In the genomic region with DNA sequence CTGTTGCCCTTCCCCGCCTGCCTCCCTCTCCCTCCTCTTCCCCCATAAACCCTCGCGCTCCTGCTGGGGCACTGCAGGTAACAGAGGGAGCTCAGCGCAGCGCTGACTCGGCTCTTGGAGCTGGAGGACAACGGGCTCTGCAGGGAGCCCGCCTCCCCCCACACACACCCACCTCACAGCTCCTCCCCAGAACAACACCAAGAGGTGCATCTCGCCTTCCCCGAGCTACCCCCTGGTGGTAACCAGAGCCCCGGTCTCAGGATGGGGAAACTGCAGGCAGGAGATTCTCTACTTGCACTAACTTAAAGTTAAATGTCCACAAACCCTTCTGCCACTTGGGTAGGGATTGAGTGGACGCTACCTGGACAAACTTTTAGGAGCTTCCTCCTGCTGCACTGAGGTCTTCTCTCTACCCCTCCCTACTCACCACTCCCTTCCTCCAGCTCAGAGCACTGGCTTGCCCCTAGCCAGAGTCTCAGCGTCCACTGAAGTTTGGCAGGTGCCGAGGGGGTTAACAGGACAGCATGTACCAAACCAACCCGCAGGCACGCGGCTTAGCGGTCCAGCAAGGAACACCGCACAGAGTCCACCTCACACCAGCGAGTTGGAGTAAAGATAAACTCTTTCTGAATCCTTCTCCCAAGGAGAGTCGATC, we compare ENCODE assay signal across 12 cellular contexts. TPM values are rescaled to one million over a fixed set of nuclear protein-coding genes. Genes with fewer than 3 reads are reported as not detected.
DNase-seq lines count a peak whose midpoint lies in the region; ATAC-seq and TF ChIP-seq lines count a peak whose summit lies in the region.
"Had no signal": no experiment of that assay in that cellular context is flagged by ENCODE, and none has a peak within 500 bp of the region (broad histone marks: within the 10 kb centered on the region; RNA-seq: fewer than 3 reads in every experiment).

No MANE protein-coding gene starts in this region.

- no peaks in the 10 kb centered on the region for H3K4me1 ChIP-seq in osteoblast (ENCODE audit: insufficient read depth, low read length)

- H3K36me3 ChIP-seq in osteoblast (ENCODE audit: insufficient read depth, low read length) = no peaks in the 10 kb centered on the region

- no peak overlapping the region for H3K4me2 ChIP-seq in osteoblast (ENCODE audit: insufficient read depth, low read length)

- peaks cover 73% of the 10 kb centered on the region for H3K27me3 ChIP-seq in osteoblast (ENCODE audit: insufficient read depth, low read length)

- no peak for ATAC-seq in HG03108 (IDR thresholded peaks at IDR 0.05; ENCODE audit: unreplicated experiment)

- H3K9me3 ChIP-seq in osteoblast (ENCODE audit: low read depth, low read length) = no peaks in the 10 kb centered on the region

- H2AFZ ChIP-seq in osteoblast (ENCODE audit: low read length) = no peak overlapping the region

- H3K79me2 ChIP-seq in osteoblast (ENCODE audit: insufficient read depth, low read length) = no peaks in the 10 kb centered on the region

- no peak for TF ChIP-seq CTCF in osteoblast (IDR thresholded peaks at IDR 0.05; ENCODE audit: extremely low read depth, low read depth, low read length)

- DNase-seq in activated CD4-positive, alpha-beta T cell treated with anti-CD3 and anti-CD28 coated beads for 48 hours = peak; percentile 41
- DNase-seq in activated CD4-positive, alpha-beta T cell treated with anti-CD3 and anti-CD28 coated beads for 1 hour = no peak
- DNase-seq in NCI-H146 treated with DMSO at 0.1 percent for 48 hours (lab: John Stamatoyannopoulos, UW; ENCODE audit: unreplicated experiment) = peak; percentile 7
- peak; percentile 3 for DNase-seq in central memory CD4-positive, alpha-beta T cell
- DNase-seq in osteoblast (ENCODE audit: insufficient read length, low spot score, missing footprints) = peak; percentile 44
- no peak for DNase-seq in OCI-M1 (lab: John Stamatoyannopoulos, UW)
- no peak for DNase-seq in HCEC 1CT
- DNase-seq: NCI-H1105 treated with DMSO at 0.1 percent for 48 hours, occipital lobe had no signal

- no peaks in the 10 kb centered on the region for H4K20me1 ChIP-seq in osteoblast (ENCODE audit: insufficient read depth, low read length)

- no peak overlapping the region for H3K27ac ChIP-seq in osteoblast (ENCODE audit: low read depth, low read length)

- H3K4me3 ChIP-seq in osteoblast (ENCODE audit: insufficient read depth, low read length) = no peak overlapping the region

RNA-seq across cellular contexts. Expression of gene SCN4B, which starts 4.0 kb away (rescaled TPM):
- under 0.01 and 0.36 TPM in 2 replicates for total RNA-seq in osteoblast
- total RNA-seq: fibroblast of villous mesenchyme had no signal

RNA-seq across cellular contexts. Expression of gene SCN2B, which starts 19.8 kb away (rescaled TPM):
- not detected in 2 replicates for total RNA-seq in osteoblast
- total RNA-seq: fibroblast of villous mesenchyme; T-helper 2 cell treated with Interferon-gamma antibody and Interleukin-4, amounts not matched to agents 100 ng/mL and 5 ng/mL, for 36 hours had no signal

Comparison
In these comparisons a context has a peak if more than half of its experiments do, and no peak if none do; other contexts are left out.
1. DNase-seq: peak in activated CD4-positive, alpha-beta T cell treated with anti-CD3 and anti-CD28 coated beads for 48 hours (single experiment), NCI-H146 treated with DMSO at 0.1 percent for 48 hours (single experiment), central memory CD4-positive, alpha-beta T cell (single experiment) and osteoblast (single experiment); none in activated CD4-positive, alpha-beta T cell treated with anti-CD3 and anti-CD28 coated beads for 1 hour (single experiment), OCI-M1 (single experiment) and HCEC 1CT (single experiment).